12 cellular contexts compared by ENCODE assay signal in the genomic region with DNA sequence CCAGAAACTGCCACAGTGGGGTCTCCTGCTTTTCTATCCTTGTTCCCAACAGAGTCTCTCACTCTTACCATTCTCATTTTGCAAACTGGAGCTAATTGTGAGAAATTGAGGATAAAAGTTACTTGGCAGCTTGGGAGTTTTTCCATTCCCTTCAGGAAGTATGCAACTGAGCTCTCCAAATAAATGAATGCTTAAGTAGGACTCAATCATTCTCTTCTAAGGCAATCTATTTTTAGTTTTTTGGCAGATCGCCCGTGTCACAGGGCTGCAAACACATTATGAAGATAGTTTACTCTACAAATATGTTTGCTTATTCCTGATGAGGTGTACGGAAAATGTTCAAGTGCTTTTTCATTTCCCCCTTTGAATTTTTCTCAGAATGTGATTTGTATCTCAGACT. TPM values are rescaled to one million over a fixed set of nuclear protein-coding genes. Genes with fewer than 3 reads are reported as not detected.
A peak's percentile ranks its signal among the peaks of the same experiment; 100 is the strongest.
DNase-seq lines count a peak whose midpoint lies in the region; ATAC-seq and TF ChIP-seq lines count a peak whose summit lies in the region.
"Had no signal": no experiment of that assay in that cellular context is flagged by ENCODE, and none has a peak within 500 bp of the region (broad histone marks: within the 10 kb centered on the region; RNA-seq: fewer than 3 reads in every experiment).

No MANE protein-coding gene starts in this region.

- peak; percentile 0 for DNase-seq in SIG-M5 treated with dmso at 0.1 percent for 504 hours (lab: John Stamatoyannopoulos, UW; ENCODE audit: unreplicated experiment)
- no peak for DNase-seq in SIG-M5 (lab: John Stamatoyannopoulos, UW)
- DNase-seq in RPMI8226: peak; percentile 63
- peak; percentile 26 for DNase-seq in left cardiac atrium
- DNase-seq in thoracic aorta (ENCODE audit: low spot score): peak; percentile 8
- no peak for DNase-seq in HuH-7.5 (ENCODE audit: low spot score)
- DNase-seq in cerebellar nuclear complex (lab: John Stamatoyannopoulos, UW): no peak
- DNase-seq: cortex of kidney, transverse colon had no signal

- intact Hi-C loops in left cardiac atrium (cut with DNase I): no loop called here

- H3K27ac ChIP-seq in thoracic aorta: peak overlapping the region in 1 of 2 donors; percentile 44
- H3K27ac ChIP-seq: RWPE1, transverse colon had no signal

- no peaks in the 10 kb centered on the region for H3K9me3 ChIP-seq in thoracic aorta
- H3K9me3 ChIP-seq: transverse colon had no signal

- H3K4me3 ChIP-seq in thoracic aorta: no peak overlapping the region
- H3K4me3 ChIP-seq: transverse colon had no signal

- no peak for TF ChIP-seq CTCF in thoracic aorta (IDR thresholded peaks at IDR 0.05)

- peak; percentile 68 to 84 for ATAC-seq in left cardiac atrium
- ATAC-seq in thoracic aorta (ENCODE audit: insufficient number of reproducible peaks, low FRiP score, low read depth): no peak
- ATAC-seq in GM19395 (IDR thresholded peaks at IDR 0.05; ENCODE audit: unreplicated experiment): no peak

- no peaks in the 10 kb centered on the region for H3K36me3 ChIP-seq in thoracic aorta
- H3K36me3 ChIP-seq: transverse colon had no signal

- H3K4me1 ChIP-seq in thoracic aorta (ENCODE audit: control insufficient read depth in 1 of 2, low read depth in 2 of 2): no peaks in the 10 kb centered on the region
- H3K4me1 ChIP-seq: transverse colon had no signal

- no peaks in the 10 kb centered on the region for H3K27me3 ChIP-seq in thoracic aorta (replicated peaks; ENCODE audit: insufficient read depth)
- H3K27me3 ChIP-seq: transverse colon had no signal

RNA-seq across cellular contexts. Expression of gene ASB11, which starts 5.3 kb away (rescaled TPM):
- total RNA-seq in left cardiac atrium: 10 to 100 TPM; 61.6 to 65.9 TPM
- total RNA-seq in thoracic aorta: not detected
- total RNA-seq: activated CD8-positive, alpha-beta memory T cell treated with anti-CD3 and anti-CD28 coated beads for 36 hours had no signal

RNA-seq across cellular contexts. Expression of gene PIGA, which starts 25.2 kb away (rescaled TPM):
- 1 to 10 TPM; 2.9 to 6.3 TPM for total RNA-seq in left cardiac atrium
- 10 to 100 TPM in 1 of 2 donors, 1 to 10 TPM in 1; 7.9 to 10.7 TPM for total RNA-seq in thoracic aorta

RNA-seq across cellular contexts. Expression of gene ASB9, which starts 40.2 kb away (rescaled TPM):
- 1 to 10 TPM; 1.3 to 1.4 TPM for total RNA-seq in left cardiac atrium
- 1 to 10 TPM; 1.2 to 2.5 TPM for total RNA-seq in thoracic aorta

Comparison
In these comparisons a context has a peak if more than half of its experiments do, and no peak if none do; other contexts are left out.
1. DNase-seq: peak in SIG-M5 treated with dmso at 0.1 percent for 504 hours (single experiment), RPMI8226 (single experiment), left cardiac atrium (single experiment) and thoracic aorta (single experiment); none in SIG-M5 (single experiment), HuH-7.5 (single experiment) and cerebellar nuclear complex (0 of 2).
2. ATAC-seq: peak in left cardiac atrium (2 of 2); none in thoracic aorta (single experiment) and GM19395 (single experiment).
3. RNA of gene ASB11, which starts 5.3 kb away (total RNA-seq): 61.6 to 65.9 TPM in left cardiac atrium; not detected in thoracic aorta; every median in the first group is over 10 times any median in the second.